1 cellular context compared by ENCODE assay signal in genomic region chr19:2427323-2428026, GRCh38.
TF ChIP-seq lines count a peak whose summit lies in the region.

Gene TIMM13 (minus strand): TSS chr19:2427586. CDS start chr19:2427533, 53 bp downstream.

TF ChIP-seq in K562, 482 proteins besides CTCF, POLR2A, EP300 and RAD21 (continued from another document and continues in another):
- TF ChIP-seq ZBTB34 (CRISPR knock-in tag; IDR thresholded peaks at IDR 0.05) (no peak), ZNF507 (tag; conservative IDR thresholded peaks at IDR 0.05) (no peak), MEF2D (tag; conservative IDR thresholded peaks at IDR 0.05; ENCODE audit: low read depth) (no peak), RB1 (IDR thresholded peaks at IDR 0.05; ENCODE audit: low read depth) (peak; percentile 55), LEF1 (IDR thresholded peaks at IDR 0.05) (no peak), GATAD2B (IDR thresholded peaks at IDR 0.05; ENCODE audit: borderline replicate concordance) (no peak), ZNF75A (CRISPR knock-in tag; IDR thresholded peaks at IDR 0.05) (peak; percentile 72), PURB (CRISPR knock-in tag; IDR thresholded peaks at IDR 0.05; ENCODE audit: low read depth) (no peak), PRPF4 (IDR thresholded peaks at IDR 0.05; ENCODE audit: insufficient read depth, low read depth, low read length, poor library complexity, severe bottlenecking) (no peak), AFF4 (CRISPR knock-in tag; IDR thresholded peaks at IDR 0.05) (peak; percentile 74; the same call in 1 of the 2 replicates), ZNF511 (CRISPR knock-in tag; IDR thresholded peaks at IDR 0.05) (peak; percentile 59; the same call in 1 of the 2 replicates), ZNF436 (CRISPR knock-in tag; IDR thresholded peaks at IDR 0.05) (no peak), ZNF766 (CRISPR knock-in tag; conservative IDR thresholded peaks at IDR 0.05) (peak; percentile 77; the same call in 1 of the 2 replicates), TCFL5 (CRISPR knock-in tag; conservative IDR thresholded peaks at IDR 0.05) (no peak), ESRRA (IDR thresholded peaks at IDR 0.05; ENCODE audit: borderline replicate concordance, low read depth) (peak; percentile 99), MAFF (IDR thresholded peaks at IDR 0.05; ENCODE audit: low read length) (no peak), NRF1 (conservative IDR thresholded peaks at IDR 0.05 in 1 of 2, IDR thresholded peaks at IDR 0.05 in 1 of 2) (peak; percentile 100), MCM2 (IDR thresholded peaks at IDR 0.05; ENCODE audit: low read depth) (no peak), SETDB1 (IDR thresholded peaks at IDR 0.05; ENCODE audit: low read length) (peak; percentile 68), SAFB2 (IDR thresholded peaks at IDR 0.05; ENCODE audit: borderline replicate concordance, low read depth, low read length, severe bottlenecking) (no peak), MTA3 (IDR thresholded peaks at IDR 0.05; ENCODE audit: borderline replicate concordance) (peak; percentile 63; the same call in 1 of the 2 replicates), ZNF445 (CRISPR knock-in tag; IDR thresholded peaks at IDR 0.05; ENCODE audit: low read depth) (no peak), BACH1 (tag; IDR thresholded peaks at IDR 0.05) (no peak), HDAC6 (IDR thresholded peaks at IDR 0.05; ENCODE audit: low read depth, low read length) (no peak), PTTG1 (tag; IDR thresholded peaks at IDR 0.05; ENCODE audit: low read depth) (no peak), HOXB6 (CRISPR knock-in tag; IDR thresholded peaks at IDR 0.05; ENCODE audit: borderline replicate concordance) (no peak), LARP7 (IDR thresholded peaks at IDR 0.05) (no peak), ZKSCAN8 (CRISPR knock-in tag; IDR thresholded peaks at IDR 0.05) (no peak), SMARCC2 (IDR thresholded peaks at IDR 0.05; ENCODE audit: low read depth) (no peak), ZNF561 (CRISPR knock-in tag; conservative IDR thresholded peaks at IDR 0.05) (no peak), UBTF (IDR thresholded peaks at IDR 0.05; ENCODE audit: borderline replicate concordance in 1 of 2, low read depth in 2 of 2, low read length in 2 of 2) (no peak), SREBF2 (CRISPR knock-in tag; IDR thresholded peaks at IDR 0.05) (no peak), THAP12 (CRISPR knock-in tag; IDR thresholded peaks at IDR 0.05) (0 out of 2 replicates have a peak, but pooled peaks have one; percentile 71), GTF2B (IDR thresholded peaks at IDR 0.05; ENCODE audit: extremely low read depth, insufficient read length) (no peak), NBN (IDR thresholded peaks at IDR 0.05; ENCODE audit: low read depth) (no peak), ZNF12 (CRISPR knock-in tag; IDR thresholded peaks at IDR 0.05) (no peak), KDM2B (CRISPR knock-in tag; IDR thresholded peaks at IDR 0.05) (no peak)
- TF ChIP-seq, protein P1, sequence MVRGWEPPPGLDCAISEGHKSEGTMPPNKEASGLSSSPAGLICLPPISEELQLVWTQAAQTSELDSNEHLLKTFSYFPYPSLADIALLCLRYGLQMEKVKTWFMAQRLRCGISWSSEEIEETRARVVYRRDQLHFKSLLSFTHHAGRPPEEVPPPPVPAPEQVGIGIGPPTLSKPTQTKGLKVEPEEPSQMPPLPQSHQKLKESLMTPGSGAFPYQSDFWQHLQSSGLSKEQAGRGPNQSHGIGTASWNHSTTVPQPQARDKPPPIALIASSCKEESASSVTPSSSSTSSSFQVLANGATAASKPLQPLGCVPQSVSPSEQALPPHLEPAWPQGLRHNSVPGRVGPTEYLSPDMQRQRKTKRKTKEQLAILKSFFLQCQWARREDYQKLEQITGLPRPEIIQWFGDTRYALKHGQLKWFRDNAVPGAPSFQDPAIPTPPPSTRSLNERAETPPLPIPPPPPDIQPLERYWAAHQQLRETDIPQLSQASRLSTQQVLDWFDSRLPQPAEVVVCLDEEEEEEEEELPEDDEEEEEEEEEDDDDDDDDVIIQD (CRISPR knock-in tag; IDR thresholded peaks at IDR 0.05), result no peak
- TF ChIP-seq, protein P2, sequence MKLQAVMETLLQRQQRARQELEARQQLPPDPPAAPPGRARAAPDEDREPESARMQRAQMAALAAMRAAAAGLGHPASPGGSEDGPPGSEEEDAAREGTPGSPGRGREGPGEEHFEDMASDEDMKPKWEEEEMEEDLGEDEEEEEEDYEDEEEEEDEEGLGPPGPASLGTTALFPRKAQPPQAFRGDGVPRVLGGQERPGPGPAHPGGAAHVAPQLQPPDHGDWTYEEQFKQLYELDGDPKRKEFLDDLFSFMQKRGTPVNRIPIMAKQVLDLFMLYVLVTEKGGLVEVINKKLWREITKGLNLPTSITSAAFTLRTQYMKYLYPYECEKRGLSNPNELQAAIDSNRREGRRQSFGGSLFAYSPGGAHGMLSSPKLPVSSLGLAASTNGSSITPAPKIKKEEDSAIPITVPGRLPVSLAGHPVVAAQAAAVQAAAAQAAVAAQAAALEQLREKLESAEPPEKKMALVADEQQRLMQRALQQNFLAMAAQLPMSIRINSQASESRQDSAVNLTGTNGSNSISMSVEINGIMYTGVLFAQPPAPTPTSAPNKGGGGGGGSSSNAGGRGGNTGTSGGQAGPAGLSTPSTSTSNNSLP (IDR thresholded peaks at IDR 0.05; ENCODE audit: borderline replicate concordance, low read depth, low read length), result no peak
- TF ChIP-seq, protein P3, sequence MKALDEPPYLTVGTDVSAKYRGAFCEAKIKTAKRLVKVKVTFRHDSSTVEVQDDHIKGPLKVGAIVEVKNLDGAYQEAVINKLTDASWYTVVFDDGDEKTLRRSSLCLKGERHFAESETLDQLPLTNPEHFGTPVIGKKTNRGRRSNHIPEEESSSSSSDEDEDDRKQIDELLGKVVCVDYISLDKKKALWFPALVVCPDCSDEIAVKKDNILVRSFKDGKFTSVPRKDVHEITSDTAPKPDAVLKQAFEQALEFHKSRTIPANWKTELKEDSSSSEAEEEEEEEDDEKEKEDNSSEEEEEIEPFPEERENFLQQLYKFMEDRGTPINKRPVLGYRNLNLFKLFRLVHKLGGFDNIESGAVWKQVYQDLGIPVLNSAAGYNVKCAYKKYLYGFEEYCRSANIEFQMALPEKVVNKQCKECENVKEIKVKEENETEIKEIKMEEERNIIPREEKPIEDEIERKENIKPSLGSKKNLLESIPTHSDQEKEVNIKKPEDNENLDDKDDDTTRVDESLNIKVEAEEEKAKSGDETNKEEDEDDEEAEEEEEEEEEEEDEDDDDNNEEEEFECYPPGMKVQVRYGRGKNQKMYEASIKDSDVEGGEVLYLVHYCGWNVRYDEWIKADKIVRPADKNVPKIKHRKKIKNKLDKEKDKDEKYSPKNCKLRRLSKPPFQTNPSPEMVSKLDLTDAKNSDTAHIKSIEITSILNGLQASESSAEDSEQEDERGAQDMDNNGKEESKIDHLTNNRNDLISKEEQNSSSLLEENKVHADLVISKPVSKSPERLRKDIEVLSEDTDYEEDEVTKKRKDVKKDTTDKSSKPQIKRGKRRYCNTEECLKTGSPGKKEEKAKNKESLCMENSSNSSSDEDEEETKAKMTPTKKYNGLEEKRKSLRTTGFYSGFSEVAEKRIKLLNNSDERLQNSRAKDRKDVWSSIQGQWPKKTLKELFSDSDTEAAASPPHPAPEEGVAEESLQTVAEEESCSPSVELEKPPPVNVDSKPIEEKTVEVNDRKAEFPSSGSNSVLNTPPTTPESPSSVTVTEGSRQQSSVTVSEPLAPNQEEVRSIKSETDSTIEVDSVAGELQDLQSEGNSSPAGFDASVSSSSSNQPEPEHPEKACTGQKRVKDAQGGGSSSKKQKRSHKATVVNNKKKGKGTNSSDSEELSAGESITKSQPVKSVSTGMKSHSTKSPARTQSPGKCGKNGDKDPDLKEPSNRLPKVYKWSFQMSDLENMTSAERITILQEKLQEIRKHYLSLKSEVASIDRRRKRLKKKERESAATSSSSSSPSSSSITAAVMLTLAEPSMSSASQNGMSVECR (CRISPR knock-in tag; IDR thresholded peaks at IDR 0.05), result peak; percentile 95
- TF ChIP-seq, protein P4, sequence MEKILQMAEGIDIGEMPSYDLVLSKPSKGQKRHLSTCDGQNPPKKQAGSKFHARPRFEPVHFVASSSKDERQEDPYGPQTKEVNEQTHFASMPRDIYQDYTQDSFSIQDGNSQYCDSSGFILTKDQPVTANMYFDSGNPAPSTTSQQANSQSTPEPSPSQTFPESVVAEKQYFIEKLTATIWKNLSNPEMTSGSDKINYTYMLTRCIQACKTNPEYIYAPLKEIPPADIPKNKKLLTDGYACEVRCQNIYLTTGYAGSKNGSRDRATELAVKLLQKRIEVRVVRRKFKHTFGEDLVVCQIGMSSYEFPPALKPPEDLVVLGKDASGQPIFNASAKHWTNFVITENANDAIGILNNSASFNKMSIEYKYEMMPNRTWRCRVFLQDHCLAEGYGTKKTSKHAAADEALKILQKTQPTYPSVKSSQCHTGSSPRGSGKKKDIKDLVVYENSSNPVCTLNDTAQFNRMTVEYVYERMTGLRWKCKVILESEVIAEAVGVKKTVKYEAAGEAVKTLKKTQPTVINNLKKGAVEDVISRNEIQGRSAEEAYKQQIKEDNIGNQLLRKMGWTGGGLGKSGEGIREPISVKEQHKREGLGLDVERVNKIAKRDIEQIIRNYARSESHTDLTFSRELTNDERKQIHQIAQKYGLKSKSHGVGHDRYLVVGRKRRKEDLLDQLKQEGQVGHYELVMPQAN (IDR thresholded peaks at IDR 0.05; ENCODE audit: borderline replicate concordance), result peak; percentile 83; the same call in 1 of the 2 replicates
